28 cellular contexts compared by ENCODE assay signal in genomic region chrX:9318761-9319160, GRCh38.
"Had no signal": no experiment of that assay in that cellular context is flagged by ENCODE, and none has a peak within 500 bp of the region (broad histone marks: within the 10 kb centered on the region; RNA-seq: fewer than 3 reads in every experiment).

No MANE protein-coding gene starts in this region.

- H3K4me3 Mint-ChIP-seq: activated CD4-positive, alpha-beta T cell treated with anti-CD3 and anti-CD28 coated beads for 36 hours; activated naive CD8-positive, alpha-beta T cell; activated T-cell treated with anti-CD3 and anti-CD28 coated beads, Interleukin-2, amount 50 U/mL, for 4 hours; central memory CD8-positive, alpha-beta T cell; endodermal cell; mesothelial cell of epicardium; naive thymus-derived CD8-positive, alpha-beta T cell; WTC11 had no signal

- H3K27me3 Mint-ChIP-seq: activated CD4-positive, alpha-beta T cell treated with anti-CD3 and anti-CD28 coated beads for 36 hours; activated naive CD8-positive, alpha-beta T cell; central memory CD8-positive, alpha-beta T cell; naive thymus-derived CD8-positive, alpha-beta T cell had no signal

- H3K4me1 Mint-ChIP-seq: mesothelial cell of epicardium had no signal

- H3K27ac ChIP-seq: adrenal gland, breast epithelium, coronary artery, esophagus squamous epithelium, gastrocnemius medialis, left ventricle myocardium inferior, ovary, psoas muscle, upper lobe of left lung had no signal

- H3K27ac Mint-ChIP-seq: activated CD4-positive, alpha-beta T cell treated with anti-CD3 and anti-CD28 coated beads for 36 hours; activated naive CD8-positive, alpha-beta T cell; activated T-helper 2 cell treated with anti-CD3 and anti-CD28 coated beads, Interferon-gamma antibody, Interleukin-2, Interleukin-4, amounts not matched to agents 10 μg/mL and 5 μg/mL and 100 μg/mL, durations not matched to agents 14 hours and 24 hours and 36 hours; endodermal cell; mesothelial cell of epicardium; naive thymus-derived CD8-positive, alpha-beta T cell; WTC11 had no signal

- H3K4me1 ChIP-seq: breast epithelium, gastrocnemius medialis, left ventricle myocardium inferior, psoas muscle had no signal

- H3K36me3 Mint-ChIP-seq: activated naive CD8-positive, alpha-beta T cell; naive thymus-derived CD8-positive, alpha-beta T cell; WTC11 had no signal

- ATAC-seq: gastrocnemius medialis, psoas muscle, right cardiac atrium had no signal

- H3K9me3 Mint-ChIP-seq: activated T-cell treated with anti-CD3 and anti-CD28 coated beads, Interleukin-2, amount 50 U/mL, for 4 hours; activated T-helper 2 cell treated with anti-CD3 and anti-CD28 coated beads, Interferon-gamma antibody, Interleukin-2, Interleukin-4, amounts not matched to agents 10 μg/mL and 5 μg/mL and 100 μg/mL, durations not matched to agents 14 hours and 24 hours and 36 hours; central memory CD8-positive, alpha-beta T cell; naive thymus-derived CD8-positive, alpha-beta T cell; WTC11 had no signal

- H3K9me3 ChIP-seq: adrenal gland, breast epithelium, esophagus squamous epithelium, gastrocnemius medialis, left ventricle myocardium inferior, ovary, psoas muscle, upper lobe of left lung had no signal

- H3K4me3 ChIP-seq: adrenal gland, breast epithelium, coronary artery, esophagus squamous epithelium, gastrocnemius medialis, left ventricle myocardium inferior, ovary, psoas muscle, upper lobe of left lung had no signal

- H3K36me3 ChIP-seq: adrenal gland, breast epithelium, esophagus squamous epithelium, gastrocnemius medialis, left ventricle myocardium inferior, ovary, upper lobe of left lung had no signal

- DNase-seq: activated CD4-positive, alpha-beta T cell treated with anti-CD3 and anti-CD28 coated beads, Interleukin-2, amount 50 U/mL, for 4 hours; activated CD8-positive, alpha-beta memory T cell treated with anti-CD3 and anti-CD28 coated beads, Interleukin-2, amount 50 U/mL, for 48 hours; activated naive CD4-positive, alpha-beta T cell; activated T-cell treated with anti-CD3 and anti-CD28 coated beads, Interleukin-2, amount 50 U/mL, for 4 hours; adrenal gland; endodermal cell; esophagus squamous epithelium; gastrocnemius medialis; hippocampal formation; kidney glomerular epithelial cell; left ventricle myocardium inferior; mammary epithelial cell; ovary; psoas muscle; right cardiac atrium; stimulated activated CD4-positive, alpha-beta T cell treated with anti-CD3 and anti-CD28 coated beads, Interleukin-4, amount 100 ng/mL, for 4 hours; stimulated activated naive CD8-positive, alpha-beta T cell treated with anti-CD3 and anti-CD28 coated beads, Interleukin-15, Interleukin-2, amounts not matched to agents 100 U/mL and 50 U/mL, for 24 hours; T1000; upper lobe of left lung had no signal
